Comparison of ENCODE assay signal across 18 cellular contexts in genomic region chr11:1916986-1917522, GRCh38. TPM values are rescaled to one million over a fixed set of nuclear protein-coding genes. Genes with fewer than 3 reads are reported as not detected.
DNase-seq lines count a peak whose midpoint lies in the region; ATAC-seq and TF ChIP-seq lines count a peak whose summit lies in the region.
"Had no signal": no experiment of that assay in that cellular context is flagged by ENCODE, and none has a peak within 500 bp of the region (broad histone marks: within the 10 kb centered on the region; RNA-seq: fewer than 3 reads in every experiment).

No MANE protein-coding gene starts in this region.

- ATAC-seq in left ventricle myocardium superior: peak; percentile 58
- no peak for ATAC-seq in GM18868 (IDR thresholded peaks at IDR 0.05; ENCODE audit: unreplicated experiment)
- ATAC-seq in GM21619 (IDR thresholded peaks at IDR 0.05; ENCODE audit: unreplicated experiment): no peak

- no peak overlapping the region for H3K4me3 ChIP-seq in NB4 (ENCODE audit: low read depth, low read length)
- H3K4me3 ChIP-seq in skeletal muscle tissue (ENCODE audit: low read length in 3 of 3): peak overlapping the region; percentile 57 to 82 (median 71)
- H3K4me3 ChIP-seq: K562, prostate gland had no signal

- peaks cover 49 to 65% (median 59%) of the 10 kb centered on the region in 3 donors for H3K4me1 ChIP-seq in skeletal muscle tissue (ENCODE audit: control insufficient read depth in 3 of 3, insufficient read depth in 3 of 3, low read length in 3 of 3)
- H3K4me1 ChIP-seq: prostate gland had no signal

- peaks cover 0 to under 1% (median 0%) of the 10 kb centered on the region in 3 donors for H3K36me3 ChIP-seq in skeletal muscle tissue (ENCODE audit: control insufficient read depth in 3 of 3, insufficient read depth in 3 of 3, low read length in 3 of 3)
- H3K36me3 ChIP-seq: prostate gland had no signal

- no peak for TF ChIP-seq POLR2A in NB4 (IDR thresholded peaks at IDR 0.05; ENCODE audit: extremely low read depth, insufficient read length)

- H3K9me3 ChIP-seq in skeletal muscle tissue (ENCODE audit: control insufficient read depth in 3 of 3, low read length in 3 of 3): no peaks in the 10 kb centered on the region
- H3K9me3 ChIP-seq: prostate gland had no signal

- intact Hi-C loops in left ventricle myocardium superior (cut with micrococcal nuclease): no loop called here

- no peak for TF ChIP-seq CTCF in GM13976 (IDR thresholded peaks at IDR 0.05; ENCODE audit: borderline replicate concordance, control extremely low read depth, extremely low read depth, insufficient read depth, missing control alignments)
- TF ChIP-seq CTCF in NB4 (IDR thresholded peaks at IDR 0.05; ENCODE audit: low read depth, low read length): no peak

- H3K27me3 ChIP-seq in skeletal muscle tissue (ENCODE audit: control insufficient read depth in 3 of 3, insufficient read depth in 3 of 3, low read length in 3 of 3): no peaks in the 10 kb centered on the region

- in situ Hi-C loops in GM13976 (cut with MboI; ENCODE audit: low sequenced_read_pairs, unreplicated experiment): loop anchor here (5.0 kb wide), 1 partner anchor 35 kb away; no protein-coding TSS in a partner anchor

- H3K27ac ChIP-seq in skeletal muscle tissue (ENCODE audit: low read depth, low read length): peak overlapping the region; percentile 95
- H3K27ac ChIP-seq: prostate gland had no signal

- DNase-seq in GM13976 (ENCODE audit: low spot score): peak; percentile 56
- DNase-seq in NB4 (ENCODE audit: low read depth): peak; percentile 25
- peak; percentile 53 for DNase-seq in left ventricle myocardium superior
- no peak for DNase-seq in stimulated activated naive CD4-positive, alpha-beta T cell treated with Interleukin-2 at 50 U/mL for 16 hours (lab: John Stamatoyannopoulos, UW)
- DNase-seq: kidney, NCI-H1436 treated with DMSO at 0.1 percent for 48 hours, NCI-H524, OCI-M1 had no signal

- peak overlapping the region; percentile 67 to 97 (median 85) for H3K9ac ChIP-seq in skeletal muscle tissue (ENCODE audit: low read depth in 1 of 3, low read length in 3 of 3)

RNA-seq across cellular contexts. Expression of gene TNNT3, which starts 2.4 kb away (rescaled TPM):
- total RNA-seq in left ventricle myocardium superior (46.1 TPM), skeletal muscle tissue (4,042 TPM)
- total RNA-seq: G401, glomerular endothelial cell, H7, K562, WTC11 had no signal

RNA-seq across cellular contexts. Expression of gene PRR33, which starts 25.4 kb away (rescaled TPM):
- total RNA-seq in left ventricle myocardium superior: 4.4 TPM
- total RNA-seq in skeletal muscle tissue: 1.0 TPM
- total RNA-seq: CD4-positive, alpha-beta T cell; G401; glomerular endothelial cell; H7; K562; kidney; WTC11 had no signal

RNA-seq across cellular contexts. Expression of gene MRPL23, which starts 30.1 kb away (rescaled TPM):
- total RNA-seq in left ventricle myocardium superior (102 TPM), skeletal muscle tissue (12.0 TPM)

Comparison
In these comparisons a context has a peak if more than half of its experiments do, and no peak if none do; other contexts are left out.
1. RNA of gene TNNT3, which starts 2.4 kb away (total RNA-seq): 4,042 TPM in skeletal muscle tissue (single experiment); 46.1 TPM in left ventricle myocardium superior (single experiment); every median in the first group is over 10 times any median in the second.